ENCODE assay signal across 37 cellular contexts in the genomic region with DNA sequence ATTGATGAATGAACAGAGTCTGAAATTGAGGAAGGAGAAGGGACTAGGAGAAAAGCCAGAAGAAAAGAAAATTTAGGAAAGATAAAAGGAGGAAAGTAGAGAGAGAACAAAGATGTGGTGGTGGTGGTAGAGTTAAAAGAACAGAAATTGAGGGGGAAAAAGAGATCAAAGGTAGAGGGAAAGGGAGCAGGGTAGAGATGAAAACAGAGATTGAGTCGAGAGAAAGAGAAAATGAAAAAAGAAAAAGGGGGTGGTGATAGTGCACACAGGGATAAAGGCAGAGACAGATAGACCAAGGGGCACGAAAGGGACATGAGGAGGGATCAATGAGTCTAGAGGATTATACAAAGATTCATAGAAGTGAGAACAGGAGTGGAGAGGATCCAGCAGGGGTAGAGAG. TPM values are rescaled to one million over a fixed set of nuclear protein-coding genes. Genes with fewer than 3 reads are reported as not detected.
"Had no signal": no experiment of that assay in that cellular context is flagged by ENCODE, and none has a peak within 500 bp of the region (broad histone marks: within the 10 kb centered on the region; RNA-seq: fewer than 3 reads in every experiment).

No MANE protein-coding gene starts in this region.

- ATAC-seq: activated CD8-positive, alpha-beta memory T cell treated with anti-CD3 and anti-CD28 coated beads, Interleukin-2, amount 10 ng/mL, durations not matched to agents 7 days and 5 days; activated CD8-positive, alpha-beta T cell treated with anti-CD3 and anti-CD28 coated beads for 36 hours; activated naive CD8-positive, alpha-beta T cell treated with anti-CD3 and anti-CD28 coated beads, Interleukin-2, amount 50 U/mL, for 24 hours; T-cell had no signal

- FAIRE-seq: bronchial epithelial cell, TTC549 had no signal

- H3K9me3 Mint-ChIP-seq: activated B cell treated with CpG ODN at 0.5 μM for 24 hours; activated CD4-positive, alpha-beta memory T cell treated with anti-CD3 and anti-CD28 coated beads for 36 hours; activated CD4-positive, alpha-beta T cell treated with anti-CD3 and anti-CD28 coated beads, Interleukin-2, amount 10 ng/mL, durations not matched to agents 24 days and 14 days; activated CD8-positive, alpha-beta T cell treated with anti-CD3 and anti-CD28 coated beads for 36 hours; activated naive CD4-positive, alpha-beta T cell treated with anti-CD3 and anti-CD28 coated beads, Interleukin-2, amount 10 ng/mL, durations not matched to agents 7 days and 5 days; activated naive CD4-positive, alpha-beta T cell treated with anti-CD3 and anti-CD28 coated beads, Interleukin-2, amount 50 U/mL, for 24 hours; activated naive CD8-positive, alpha-beta T cell treated with anti-CD3 and anti-CD28 coated beads, Interleukin-2, amount 10 ng/mL, durations not matched to agents 7 days and 5 days; activated naive CD8-positive, alpha-beta T cell treated with anti-CD3 and anti-CD28 coated beads, Interleukin-2, amount 50 U/mL, for 24 hours; activated T-cell treated with anti-CD3 and anti-CD28 coated beads, Interleukin-2, amount 50 U/mL, for 24 hours; activated T-helper 2 cell treated with anti-CD3 and anti-CD28 coated beads, Interferon-gamma antibody, Interleukin-2, Interleukin-4, amounts not matched to agents 10 μg/mL and 5 μg/mL and 100 μg/mL, durations not matched to agents 14 hours and 24 hours and 36 hours; brain; T-cell; T-helper 2 cell treated with Interferon-gamma antibody and Interleukin-4, amounts not matched to agents 5 μg/mL and 100 μg/mL, for 36 hours had no signal

- H3K4me1 ChIP-seq: ascending aorta had no signal

- H3K4me1 Mint-ChIP-seq: activated B cell treated with CpG ODN at 0.5 μM for 24 hours; activated CD4-positive, alpha-beta T cell treated with anti-CD3 and anti-CD28 coated beads, Interleukin-2, amount 10 ng/mL, durations not matched to agents 24 days and 14 days; activated CD8-positive, alpha-beta memory T cell treated with anti-CD3 and anti-CD28 coated beads, Interleukin-2, amount 10 ng/mL, durations not matched to agents 7 days and 5 days; activated naive CD4-positive, alpha-beta T cell treated with anti-CD3 and anti-CD28 coated beads, Interleukin-2, amount 10 ng/mL, durations not matched to agents 7 days and 5 days; brain had no signal

- H3K36me3 Mint-ChIP-seq: activated CD4-positive, alpha-beta memory T cell treated with anti-CD3 and anti-CD28 coated beads for 36 hours; activated CD8-positive, alpha-beta memory T cell treated with anti-CD3 and anti-CD28 coated beads, Interleukin-2, amount 10 ng/mL, durations not matched to agents 7 days and 5 days; activated naive CD4-positive, alpha-beta T cell treated with anti-CD3 and anti-CD28 coated beads, Interleukin-2, amount 10 ng/mL, durations not matched to agents 7 days and 5 days; activated naive CD8-positive, alpha-beta T cell; activated naive CD8-positive, alpha-beta T cell treated with anti-CD3 and anti-CD28 coated beads, Interleukin-2, amount 10 ng/mL, durations not matched to agents 7 days and 5 days; brain; T-cell had no signal

- H3K27ac ChIP-seq: ascending aorta, cardiac muscle cell, VCaP had no signal

- H3K27me3 ChIP-seq: ascending aorta, cardiac muscle cell had no signal

- H3K4me3 Mint-ChIP-seq: activated B cell treated with CpG ODN at 0.5 μM for 24 hours; activated CD4-positive, alpha-beta memory T cell treated with anti-CD3 and anti-CD28 coated beads for 36 hours; activated CD4-positive, alpha-beta T cell treated with anti-CD3 and anti-CD28 coated beads, Interleukin-2, amount 10 ng/mL, durations not matched to agents 24 days and 14 days; activated CD8-positive, alpha-beta memory T cell treated with anti-CD3 and anti-CD28 coated beads, Interleukin-2, amount 10 ng/mL, durations not matched to agents 7 days and 5 days; activated CD8-positive, alpha-beta T cell treated with anti-CD3 and anti-CD28 coated beads for 36 hours; activated naive CD4-positive, alpha-beta T cell treated with anti-CD3 and anti-CD28 coated beads, Interleukin-2, amount 10 ng/mL, durations not matched to agents 7 days and 5 days; activated naive CD4-positive, alpha-beta T cell treated with anti-CD3 and anti-CD28 coated beads, Interleukin-2, amount 50 U/mL, for 24 hours; activated naive CD8-positive, alpha-beta T cell; activated naive CD8-positive, alpha-beta T cell treated with anti-CD3 and anti-CD28 coated beads, Interleukin-2, amount 10 ng/mL, durations not matched to agents 7 days and 5 days; activated naive CD8-positive, alpha-beta T cell treated with anti-CD3 and anti-CD28 coated beads, Interleukin-2, amount 50 U/mL, for 24 hours; activated T-cell treated with anti-CD3 and anti-CD28 coated beads, Interleukin-2, amount 50 U/mL, for 24 hours; brain; T-cell; T-helper 2 cell treated with Interferon-gamma antibody and Interleukin-4, amounts not matched to agents 5 μg/mL and 100 μg/mL, for 36 hours had no signal

- H3K27me3 Mint-ChIP-seq: activated B cell treated with CpG ODN at 0.5 μM for 24 hours; activated CD4-positive, alpha-beta memory T cell treated with anti-CD3 and anti-CD28 coated beads for 36 hours; activated CD4-positive, alpha-beta T cell treated with anti-CD3 and anti-CD28 coated beads, Interleukin-2, amount 10 ng/mL, durations not matched to agents 24 days and 14 days; activated CD8-positive, alpha-beta memory T cell treated with anti-CD3 and anti-CD28 coated beads, Interleukin-2, amount 10 ng/mL, durations not matched to agents 7 days and 5 days; activated CD8-positive, alpha-beta T cell treated with anti-CD3 and anti-CD28 coated beads for 36 hours; activated naive CD4-positive, alpha-beta T cell treated with anti-CD3 and anti-CD28 coated beads, Interleukin-2, amount 10 ng/mL, durations not matched to agents 7 days and 5 days; activated naive CD4-positive, alpha-beta T cell treated with anti-CD3 and anti-CD28 coated beads, Interleukin-2, amount 50 U/mL, for 24 hours; activated naive CD8-positive, alpha-beta T cell; activated naive CD8-positive, alpha-beta T cell treated with anti-CD3 and anti-CD28 coated beads, Interleukin-2, amount 10 ng/mL, durations not matched to agents 7 days and 5 days; activated naive CD8-positive, alpha-beta T cell treated with anti-CD3 and anti-CD28 coated beads, Interleukin-2, amount 50 U/mL, for 24 hours; brain had no signal

- H3K36me3 ChIP-seq: ascending aorta, cardiac muscle cell had no signal

- H3K4me3 ChIP-seq: ascending aorta, cardiac muscle cell had no signal

- H3K9me3 ChIP-seq: ascending aorta had no signal

- DNase-seq: activated B cell treated with CpG ODN at 0.5 μM for 24 hours; activated CD4-positive, alpha-beta memory T cell treated with anti-CD3 and anti-CD28 coated beads for 36 hours; activated CD4-positive, alpha-beta T cell treated with anti-CD3 and anti-CD28 coated beads for 4 hours; activated CD4-positive, alpha-beta T cell treated with anti-CD3 and anti-CD28 coated beads, Interleukin-2, amount 10 ng/mL, durations not matched to agents 24 days and 14 days; activated CD4-positive, alpha-beta T cell treated with anti-CD3 and anti-CD28 coated beads, Interleukin-2, amount 50 U/mL, for 1 hour; activated CD4-positive, alpha-beta T cell treated with anti-CD3 and anti-CD28 coated beads, Interleukin-2, amount 50 U/mL, for 4 hours; activated CD4-positive, CD25-positive, alpha-beta regulatory T cell treated with anti-CD3 and anti-CD28 coated beads, Interleukin-2, amount 50 U/mL, for 72 hours; activated CD8-positive, alpha-beta memory T cell treated with anti-CD3 and anti-CD28 coated beads, Interleukin-2, amount 10 ng/mL, durations not matched to agents 7 days and 5 days; activated CD8-positive, alpha-beta memory T cell treated with anti-CD3 and anti-CD28 coated beads, Interleukin-2, amount 50 U/mL, for 48 hours; activated CD8-positive, alpha-beta T cell treated with anti-CD3 and anti-CD28 coated beads for 36 hours; activated effector memory CD4-positive, alpha-beta T cell treated with Interleukin-2 at 50 U/mL for 16 hours; activated gamma-delta T cell; activated naive CD4-positive, alpha-beta T cell treated with anti-CD3 and anti-CD28 coated beads, Interleukin-2, amount 10 ng/mL, durations not matched to agents 7 days and 5 days; activated naive CD4-positive, alpha-beta T cell treated with Interleukin-2 at 50 U/mL for 16 hours; activated naive CD8-positive, alpha-beta T cell treated with anti-CD3 and anti-CD28 coated beads, Interleukin-2, amount 10 ng/mL, durations not matched to agents 7 days and 5 days; activated naive CD8-positive, alpha-beta T cell treated with anti-CD3 and anti-CD28 coated beads, Interleukin-2, amount 50 U/mL, for 24 hours; activated T-cell treated with anti-CD3 and anti-CD28 coated beads, Interleukin-2, amount 50 U/mL, for 24 hours; activated T-cell treated with anti-CD3 and anti-CD28 coated beads, Interleukin-2, amount 50 U/mL, for 48 hours; amygdala; anterior cingulate cortex; caudate nucleus; T-cell; T-helper 2 cell; T-helper 9 cell had no signal

- H3K27ac Mint-ChIP-seq: activated B cell treated with CpG ODN at 0.5 μM for 24 hours; activated CD4-positive, alpha-beta memory T cell treated with anti-CD3 and anti-CD28 coated beads for 36 hours; activated CD4-positive, alpha-beta T cell treated with anti-CD3 and anti-CD28 coated beads, Interleukin-2, amount 10 ng/mL, durations not matched to agents 24 days and 14 days; activated CD8-positive, alpha-beta memory T cell treated with anti-CD3 and anti-CD28 coated beads, Interleukin-2, amount 10 ng/mL, durations not matched to agents 7 days and 5 days; activated CD8-positive, alpha-beta T cell treated with anti-CD3 and anti-CD28 coated beads for 36 hours; activated naive CD4-positive, alpha-beta T cell treated with anti-CD3 and anti-CD28 coated beads, Interleukin-2, amount 10 ng/mL, durations not matched to agents 7 days and 5 days; activated naive CD4-positive, alpha-beta T cell treated with anti-CD3 and anti-CD28 coated beads, Interleukin-2, amount 50 U/mL, for 24 hours; activated naive CD8-positive, alpha-beta T cell; activated naive CD8-positive, alpha-beta T cell treated with anti-CD3 and anti-CD28 coated beads, Interleukin-2, amount 10 ng/mL, durations not matched to agents 7 days and 5 days; activated naive CD8-positive, alpha-beta T cell treated with anti-CD3 and anti-CD28 coated beads, Interleukin-2, amount 50 U/mL, for 24 hours; activated T-cell treated with anti-CD3 and anti-CD28 coated beads, Interleukin-2, amount 50 U/mL, for 24 hours; activated T-helper 2 cell treated with anti-CD3 and anti-CD28 coated beads, Interferon-gamma antibody, Interleukin-2, Interleukin-4, amounts not matched to agents 10 μg/mL and 5 μg/mL and 100 μg/mL, durations not matched to agents 14 hours and 24 hours and 36 hours; brain; T-helper 2 cell treated with Interferon-gamma antibody and Interleukin-4, amounts not matched to agents 5 μg/mL and 100 μg/mL, for 36 hours had no signal

RNA-seq across cellular contexts. Expression of gene ALAS2, which starts 3.9 kb away (rescaled TPM):
- total RNA-seq: activated CD4-positive, alpha-beta memory T cell treated with anti-CD3 and anti-CD28 coated beads for 36 hours; activated CD4-positive, alpha-beta T cell treated with anti-CD3 and anti-CD28 coated beads, Interleukin-2, amount 10 ng/mL, durations not matched to agents 24 days and 14 days; activated CD8-positive, alpha-beta memory T cell treated with anti-CD3 and anti-CD28 coated beads, Interleukin-2, amount 10 ng/mL, durations not matched to agents 7 days and 5 days; activated CD8-positive, alpha-beta T cell treated with anti-CD3 and anti-CD28 coated beads for 36 hours; activated naive CD8-positive, alpha-beta T cell treated with anti-CD3 and anti-CD28 coated beads, Interleukin-2, amount 10 ng/mL, durations not matched to agents 7 days and 5 days; activated T-helper 2 cell treated with anti-CD3 and anti-CD28 coated beads, Interferon-gamma antibody, Interleukin-2, Interleukin-4, amounts not matched to agents 10 μg/mL and 5 μg/mL and 100 μg/mL, durations not matched to agents 14 hours and 24 hours and 36 hours; bronchial epithelial cell; T-cell; T-helper 1 cell treated with Interleukin-12 subunit alpha and Interleukin-12 subunit beta and Interleukin-4 antibody, amounts not matched to agents 30 ng/mL and 1 ng/mL, for 36 hours had no signal

RNA-seq across cellular contexts. Expression of gene PFKFB1, which starts 32.9 kb away (rescaled TPM):
- total RNA-seq: ascending aorta had no signal

RNA-seq across cellular contexts. Expression of gene PAGE2B, which starts 48.0 kb away (rescaled TPM):
- total RNA-seq: activated B cell treated with CpG ODN at 0.5 μM for 24 hours; activated CD4-positive, alpha-beta T cell treated with anti-CD3 and anti-CD28 coated beads, Interleukin-2, amount 10 ng/mL, durations not matched to agents 24 days and 14 days; ascending aorta; bronchial epithelial cell; cardiac muscle cell; cerebellum; T-helper 1 cell treated with Interleukin-12 subunit alpha and Interleukin-12 subunit beta and Interleukin-4 antibody, amounts not matched to agents 30 ng/mL and 1 ng/mL, for 36 hours had no signal
- polyA plus RNA-seq: adipose tissue had no signal
